1 cellular context compared by ENCODE assay signal in genomic region chr1:228397454-228397786, GRCh38.
TF ChIP-seq lines count a peak whose summit lies in the region.

No MANE protein-coding gene starts in this region.

TF ChIP-seq in HepG2, 621 proteins besides CTCF, POLR2A, EP300 and RAD21:
- TF ChIP-seq AKNA (CRISPR knock-in tag; IDR thresholded peaks at IDR 0.05; ENCODE audit: borderline replicate concordance) (no peak), ZNF24 (IDR thresholded peaks at IDR 0.05) (no peak), ZNF614 (CRISPR knock-in tag; IDR thresholded peaks at IDR 0.05; ENCODE audit: borderline replicate concordance) (no peak), SRSF1 (optimal IDR thresholded peaks at IDR 0.05; ENCODE audit: low read depth, low read length) (no peak), IKZF4 (CRISPR knock-in tag; IDR thresholded peaks at IDR 0.05; ENCODE audit: borderline replicate concordance, low read depth, not compliant biosample characterization) (no peak), POLR2AphosphoS2 (IDR thresholded peaks at IDR 0.05; ENCODE audit: low read depth, low read length) (no peak), ARID3A (IDR thresholded peaks at IDR 0.05; ENCODE audit: low read depth, low read length) (no peak), RBFOX2 (IDR thresholded peaks at IDR 0.05; ENCODE audit: low read depth, low read length) (no peak), ZNF556 (CRISPR knock-in tag; IDR thresholded peaks at IDR 0.05; ENCODE audit: borderline replicate concordance) (no peak), ATF4 (CRISPR knock-in tag; IDR thresholded peaks at IDR 0.05) (no peak), REL (CRISPR knock-in tag; conservative IDR thresholded peaks at IDR 0.05) (no peak), BCL6 (CRISPR knock-in tag; IDR thresholded peaks at IDR 0.05) (no peak), ZNF773 (CRISPR knock-in tag; IDR thresholded peaks at IDR 0.05; ENCODE audit: borderline replicate concordance) (no peak)
